20 cellular contexts compared by ENCODE assay signal in the genomic region with DNA sequence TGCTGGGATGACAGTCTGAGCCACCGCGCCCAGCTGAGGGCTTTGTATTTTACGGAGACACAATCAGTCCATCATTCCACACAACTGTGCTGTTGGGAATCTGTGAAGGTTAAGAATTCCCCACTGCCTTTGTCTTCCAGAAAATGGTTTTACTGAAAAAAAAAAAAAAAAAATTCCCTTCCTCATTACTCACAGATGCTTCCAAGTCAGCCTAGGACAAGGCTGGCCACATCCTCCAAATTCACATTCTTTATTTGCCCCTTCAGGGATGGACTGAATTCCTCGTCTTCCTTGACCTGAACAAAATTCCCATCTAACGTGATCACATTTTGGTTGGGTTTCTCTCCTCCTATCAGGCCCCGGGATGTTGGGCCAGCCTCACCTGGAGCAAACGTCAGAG.
DNase-seq lines count a peak whose midpoint lies in the region; ATAC-seq and TF ChIP-seq lines count a peak whose summit lies in the region.
"Had no signal": no experiment of that assay in that cellular context is flagged by ENCODE, and none has a peak within 500 bp of the region (broad histone marks: within the 10 kb centered on the region; RNA-seq: fewer than 3 reads in every experiment).

No MANE protein-coding gene starts in this region.

- H3K27ac Mint-ChIP-seq in nephron progenitor cell, result peak overlapping the region; percentile 40
- H3K27ac Mint-ChIP-seq: T-helper 17 cell had no signal

- no peak overlapping the region for H3K4me3 ChIP-seq in HAP-1
- no peak overlapping the region for H3K4me3 ChIP-seq in psoas muscle
- H3K4me3 ChIP-seq: adrenal gland, suprapubic skin had no signal

- H3K4me1 Mint-ChIP-seq in nephron progenitor cell, result peaks cover 29% of the 10 kb centered on the region

- no peak overlapping the region for H3K27ac ChIP-seq in psoas muscle
- H3K27ac ChIP-seq: adrenal gland, epithelial cell of prostate, suprapubic skin had no signal

- DNase-seq in AG20443 (ENCODE audit: low spot score), result peak; percentile 53
- DNase-seq in HT1080 (ENCODE audit: low read depth), result peak; percentile 48
- DNase-seq in astrocyte of the hippocampus (ENCODE audit: low read depth, low spot score), result peak; percentile 75
- no peak for DNase-seq in nephron progenitor cell
- DNase-seq in HAP-1 (ENCODE audit: low spot score in 2 of 2), result no peak
- no peak for DNase-seq in NOMO-1 (lab: John Stamatoyannopoulos, UW; ENCODE audit: unreplicated experiment in 2 of 2)
- no peak for DNase-seq in psoas muscle
- DNase-seq in left cardiac atrium, result no peak
- DNase-seq: activated CD4-positive, alpha-beta T cell treated with anti-CD3 and anti-CD28 coated beads, Interleukin-2, amount 50 U/mL, for 4 hours; activated gamma-delta T cell; CD4-positive, alpha-beta memory T cell; foreskin melanocyte; NCI-H146; NCI-H774; PC-3; T-helper 17 cell had no signal

- WGBS in psoas muscle, 3 donors, result 88 to 93% (median 92%) methylated on average over 7 of the region's 7 CpGs

- no peaks in the 10 kb centered on the region for H3K36me3 ChIP-seq in HAP-1 (replicated peaks)
- no peaks in the 10 kb centered on the region for H3K36me3 ChIP-seq in psoas muscle (ENCODE audit: insufficient read depth in 1 of 2, low read depth in 1 of 2)
- H3K36me3 ChIP-seq: adrenal gland, suprapubic skin had no signal

- H3K4me1 ChIP-seq in HAP-1 (no peaks in the 10 kb centered on the region), psoas muscle (no peaks in the 10 kb centered on the region)
- H3K4me1 ChIP-seq: adrenal gland, suprapubic skin had no signal

- TF ChIP-seq CTCF in nephron progenitor cell (IDR thresholded peaks at IDR 0.05) (no peak), psoas muscle (IDR thresholded peaks at IDR 0.05) (no peak)

- peaks cover 43% of the 10 kb centered on the region for H3K36me3 Mint-ChIP-seq in nephron progenitor cell (ENCODE audit: low read depth)

- intact Hi-C loops in psoas muscle (cut with DNase I) (no loop called here), left cardiac atrium (cut with DNase I) (no loop called here)

- H3K9me3 Mint-ChIP-seq in nephron progenitor cell, result peaks cover 5% of the 10 kb centered on the region
- H3K9me3 Mint-ChIP-seq: CD4-positive, alpha-beta memory T cell; central memory CD8-positive, alpha-beta T cell had no signal

- no peak for ATAC-seq in psoas muscle
- no peak for ATAC-seq in left cardiac atrium
- ATAC-seq: PC-3, T-helper 17 cell had no signal

- H3K27me3 Mint-ChIP-seq in nephron progenitor cell (ENCODE audit: low read depth, poor library complexity), result peaks cover 6% of the 10 kb centered on the region
- H3K27me3 Mint-ChIP-seq: CD4-positive, alpha-beta memory T cell; central memory CD8-positive, alpha-beta T cell; T-helper 17 cell had no signal

- in situ Hi-C loops in HAP-1 (cut with MboI; ENCODE audit: low sequenced_read_pairs), result no loop called here

- H3K4me3 Mint-ChIP-seq in nephron progenitor cell, result no peak overlapping the region
- H3K4me3 Mint-ChIP-seq: central memory CD8-positive, alpha-beta T cell; T-helper 17 cell had no signal

- no peaks in the 10 kb centered on the region for H3K27me3 ChIP-seq in HAP-1 (ENCODE audit: low read depth)
- no peaks in the 10 kb centered on the region for H3K27me3 ChIP-seq in psoas muscle (ENCODE audit: insufficient read depth in 3 of 3, low read length in 2 of 3)
- H3K27me3 ChIP-seq: adrenal gland, suprapubic skin had no signal

- no peaks in the 10 kb centered on the region for H3K9me3 ChIP-seq in HAP-1
- no peaks in the 10 kb centered on the region for H3K9me3 ChIP-seq in psoas muscle
- H3K9me3 ChIP-seq: adrenal gland, suprapubic skin had no signal

Comparison
In these comparisons a context has a peak if more than half of its experiments do, and no peak if none do; other contexts are left out.
1. DNase-seq: peak in AG20443 (single experiment), HT1080 (single experiment) and astrocyte of the hippocampus (single experiment); none in nephron progenitor cell (single experiment), HAP-1 (0 of 2), NOMO-1 (0 of 2), psoas muscle (0 of 2) and left cardiac atrium (single experiment).